1 cellular context compared by ENCODE assay signal in genomic region chr5:144202725-144203124, GRCh38.
A peak's percentile ranks its signal among the peaks of the same experiment; 100 is the strongest.
TF ChIP-seq lines count a peak whose summit lies in the region.

No MANE protein-coding gene starts in this region.

TF ChIP-seq in K562, 482 proteins besides CTCF, POLR2A, EP300 and RAD21 (continued from another document):
- TF ChIP-seq GABPA (tag; conservative IDR thresholded peaks at IDR 0.05; ENCODE audit: low read depth) (no peak), KLF13 (tag; IDR thresholded peaks at IDR 0.05; ENCODE audit: borderline replicate concordance, low read depth) (no peak), SPI1 (IDR thresholded peaks at IDR 0.05; ENCODE audit: borderline replicate concordance, low read depth, low read length) (peak; percentile 26; the same call in 1 of the 2 replicates), CBX8 (IDR thresholded peaks at IDR 0.05; ENCODE audit: borderline replicate concordance, extremely low read depth, low read depth, low read length, poor library complexity, severe bottlenecking) (no peak)
TF ChIP-seq in K562: peak in this region for 2.
